ENCODE assay signal across 9 cellular contexts in the genomic region with DNA sequence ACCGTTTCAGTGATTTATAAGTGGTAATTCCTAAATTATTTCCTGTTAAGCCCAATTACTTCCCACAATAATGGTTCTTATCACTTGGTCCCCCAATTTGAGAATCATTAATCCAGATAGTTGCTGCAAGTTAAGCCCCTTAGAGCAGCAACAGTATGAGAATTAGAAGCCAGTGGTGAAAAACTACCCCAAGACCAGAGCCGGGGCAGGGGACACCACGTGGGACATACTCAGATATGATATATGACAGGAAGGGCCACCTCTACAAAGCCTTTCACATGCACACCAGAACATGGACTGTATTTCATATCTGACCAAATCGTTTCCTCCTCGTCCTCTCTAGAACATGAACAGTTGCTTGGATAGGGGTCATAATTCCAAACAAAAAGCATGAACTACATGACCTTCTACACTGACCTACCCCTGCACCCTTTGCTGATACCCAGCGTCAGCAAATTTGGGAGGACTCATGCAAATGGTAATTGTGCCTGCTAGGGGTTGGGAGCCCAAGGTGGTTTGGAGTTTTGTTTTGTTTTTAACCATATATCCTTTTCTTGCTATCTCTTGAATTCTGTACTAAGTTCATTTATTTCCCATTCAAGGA. TPM values are rescaled to one million over a fixed set of nuclear protein-coding genes. Genes with fewer than 3 reads are reported as not detected.
A peak's percentile ranks its signal among the peaks of the same experiment; 100 is the strongest.
DNase-seq lines count a peak whose midpoint lies in the region; ATAC-seq, FAIRE-seq and TF ChIP-seq lines count a peak whose summit lies in the region.
"Had no signal": no experiment of that assay in that cellular context is flagged by ENCODE, and none has a peak within 500 bp of the region (broad histone marks: within the 10 kb centered on the region; RNA-seq: fewer than 3 reads in every experiment).

No MANE protein-coding gene starts in this region.

- H3K4me1 Mint-ChIP-seq in endothelial cell (ENCODE audit: unreplicated experiment) (peaks cover 61% of the 10 kb centered on the region), neural progenitor cell (peaks cover 63% of the 10 kb centered on the region), T-helper 17 cell (peaks cover 19% of the 10 kb centered on the region)

- H3F3A ChIP-seq in neural progenitor cell (ENCODE audit: low read depth) = peaks cover 80% of the 10 kb centered on the region

- peaks cover 9% of the 10 kb centered on the region for H3K27me3 Mint-ChIP-seq in endothelial cell (ENCODE audit: unreplicated experiment)
- peaks cover 3% of the 10 kb centered on the region for H3K27me3 Mint-ChIP-seq in neural progenitor cell (ENCODE audit: insufficient read depth, low read depth)
- peaks cover 71% of the 10 kb centered on the region for H3K27me3 Mint-ChIP-seq in T-helper 17 cell

- peak overlapping the region; percentile 11 for H3K27ac Mint-ChIP-seq in endothelial cell (ENCODE audit: unreplicated experiment)
- peak overlapping the region; percentile 96 for H3K27ac Mint-ChIP-seq in neural progenitor cell
- H3K27ac Mint-ChIP-seq in T-helper 17 cell = no peak overlapping the region
- H3K27ac Mint-ChIP-seq: activated naive CD8-positive, alpha-beta T cell treated with anti-CD3 and anti-CD28 coated beads, Interleukin-2, amount 50 U/mL, for 24 hours had no signal

- H3K27me3 ChIP-seq in neural progenitor cell = no peaks in the 10 kb centered on the region

- 32% methylated on average over 6 of the region's 6 CpGs for WGBS in A549 (ENCODE audit: missing lambda C conversion rate)

- H4K20me1 ChIP-seq in neural progenitor cell (ENCODE audit: low read depth) = peaks cover 83% of the 10 kb centered on the region

- H2AFZ ChIP-seq in neural progenitor cell (replicated peaks) = no peak overlapping the region

- peaks cover 84% of the 10 kb centered on the region for H3K79me2 ChIP-seq in neural progenitor cell (ENCODE audit: low read depth)

- ATAC-seq in A549 = no peak
- ATAC-seq in GM21825 (IDR thresholded peaks at IDR 0.05; ENCODE audit: unreplicated experiment) = no peak
- ATAC-seq in T-helper 17 cell = no peak
- ATAC-seq in HG02763 (IDR thresholded peaks at IDR 0.05; ENCODE audit: unreplicated experiment) = no peak
- ATAC-seq: activated naive CD8-positive, alpha-beta T cell treated with anti-CD3 and anti-CD28 coated beads, Interleukin-2, amount 50 U/mL, for 24 hours had no signal

- H3K4me3 Mint-ChIP-seq in endothelial cell (ENCODE audit: unreplicated experiment) = peak overlapping the region; percentile 93
- peak overlapping the region; percentile 88 for H3K4me3 Mint-ChIP-seq in neural progenitor cell
- H3K4me3 Mint-ChIP-seq in T-helper 17 cell = no peak overlapping the region
- H3K4me3 Mint-ChIP-seq: activated naive CD8-positive, alpha-beta T cell treated with anti-CD3 and anti-CD28 coated beads, Interleukin-2, amount 50 U/mL, for 24 hours had no signal

- CTCF ChIA-PET in A549 (lab: Yijun Ruan, JAX) = interaction anchor here (1.0 to 3.0 kb wide), 13 partner anchors 14 to 874 kb away, joined by 3 to 30 read pairs (median 4); no protein-coding TSS in a partner anchor

- peak overlapping the region; percentile 92 for H3K4me3 ChIP-seq in A549
- peak overlapping the region; percentile 93 for H3K4me3 ChIP-seq in NB4 (ENCODE audit: low read depth, low read length)
- H3K4me3 ChIP-seq in neural progenitor cell = peak overlapping the region; percentile 87

- H3K9me3 ChIP-seq in A549 (no peaks in the 10 kb centered on the region), neural progenitor cell (ENCODE audit: low read depth) (no peaks in the 10 kb centered on the region), T-helper 17 cell (ENCODE audit: control insufficient read depth, low read length, poor library complexity, severe bottlenecking) (no peaks in the 10 kb centered on the region)

- H3K4me1 ChIP-seq in A549 (peaks cover 52% of the 10 kb centered on the region), neural progenitor cell (peaks cover 62% of the 10 kb centered on the region)

- TF ChIP-seq EP300 in A549 (IDR thresholded peaks at IDR 0.05) = no peak

- no peak for TF ChIP-seq RAD21 in A549 (conservative IDR thresholded peaks at IDR 0.05 in 1 of 2, IDR thresholded peaks at IDR 0.05 in 1 of 2)

- H3K27ac ChIP-seq in A549 (peak overlapping the region; percentile 95 to 97), neural progenitor cell (no peak overlapping the region)

- no peak overlapping the region for H3K9ac ChIP-seq in neural progenitor cell

- H3K4me2 ChIP-seq in A549 (peak overlapping the region; percentile 91), neural progenitor cell (peak overlapping the region; percentile 93)

- H3K9me3 Mint-ChIP-seq in endothelial cell (ENCODE audit: unreplicated experiment) (no peaks in the 10 kb centered on the region), neural progenitor cell (no peaks in the 10 kb centered on the region)
- H3K9me3 Mint-ChIP-seq: activated naive CD8-positive, alpha-beta T cell treated with anti-CD3 and anti-CD28 coated beads, Interleukin-2, amount 50 U/mL, for 24 hours had no signal

- TF ChIP-seq POLR2A in A549 (IDR thresholded peaks at IDR 0.05; ENCODE audit: low read length) (no peak), NB4 (IDR thresholded peaks at IDR 0.05; ENCODE audit: extremely low read depth, insufficient read length) (no peak)

- POLR2A ChIA-PET in A549 (lab: Yijun Ruan, JAX) = interaction anchor here (1.3 to 1.9 kb wide), 4 partner anchors 11 to 597 kb away, joined by 3 to 16 read pairs (median 6); no protein-coding TSS in a partner anchor

- DNase-seq in A549 (ENCODE audit: low read depth in 1 of 2, low spot score in 1 of 2) (no peak), NB4 (ENCODE audit: low read depth) (no peak), endothelial cell (ENCODE audit: low spot score) (no peak), neural progenitor cell (ENCODE audit: low spot score) (no peak), amygdala (lab: John Stamatoyannopoulos, UW) (no peak), T-helper 17 cell (no peak)
- DNase-seq: activated naive CD8-positive, alpha-beta T cell treated with anti-CD3 and anti-CD28 coated beads, Interleukin-2, amount 50 U/mL, for 24 hours had no signal

- peaks cover 58% of the 10 kb centered on the region for H3K36me3 Mint-ChIP-seq in endothelial cell (ENCODE audit: low read depth, unreplicated experiment)
- H3K36me3 Mint-ChIP-seq in neural progenitor cell = peaks cover 19% of the 10 kb centered on the region
- H3K36me3 Mint-ChIP-seq in T-helper 17 cell (ENCODE audit: low read depth) = peaks cover 6% of the 10 kb centered on the region

- TF ChIP-seq CTCF in A549 (IDR thresholded peaks at IDR 0.05) (no peak), NB4 (IDR thresholded peaks at IDR 0.05; ENCODE audit: low read depth, low read length) (no peak), endothelial cell (IDR thresholded peaks at IDR 0.05; ENCODE audit: unreplicated experiment) (no peak), neural progenitor cell (IDR thresholded peaks at IDR 0.05) (no peak)

- peak; percentile 23 for FAIRE-seq in A549 (lab: Jason Lieb, UNC)

- peaks cover 4% of the 10 kb centered on the region for H3K36me3 ChIP-seq in neural progenitor cell

TF ChIP-seq in A549, 52 proteins besides CTCF, POLR2A, EP300 and RAD21:
- TF ChIP-seq BHLHE40 (IDR thresholded peaks at IDR 0.05; ENCODE audit: low read depth, low read length) (no peak), POLR2AphosphoS2 (conservative IDR thresholded peaks at IDR 0.05; ENCODE audit: low read length) (0 out of 2 replicates have a peak, but pooled peaks have one; percentile 47), HEYL (CRISPR knock-in tag; IDR thresholded peaks at IDR 0.05) (no peak), MAFK (IDR thresholded peaks at IDR 0.05; ENCODE audit: partially characterized antibody) (peak; percentile 80)

RNA-seq across cellular contexts. Expression of gene JAG1, which starts 3.9 kb away (rescaled TPM):
- 90.0 and 141 TPM in 2 replicates for polyA plus RNA-seq in A549 (2011; rRNA removed)
- 34.0 and 43.4 TPM in 2 replicates for polyA plus RNA-seq in A549 (2012; cell fraction: cytosol; rRNA removed)
- polyA plus RNA-seq in A549 (2012; cell fraction: nucleus; rRNA removed) = 147 and 253 TPM in 2 replicates
- polyA plus RNA-seq in A549 (2017; fragmentation: RNase III; extraction: RNeasy Plus Mini Kit Qiagen cat#74134 plus additional on column Dnase treatment) = 75.7 to 80.9 TPM (median 80.8 TPM) in 3 replicates
- polyA minus RNA-seq in A549 (2011; rRNA and poly(A)+ RNA removed) = 334 and 370 TPM in 2 replicates
- total RNA-seq in endothelial cell (ENCODE audit: unreplicated experiment) = 172 TPM
- total RNA-seq in neural progenitor cell (ENCODE audit: low replicate concordance) = 121 and 129 TPM in 2 replicates
- 1 to 10 TPM; 4.3 to 4.6 TPM for total RNA-seq in T-helper 17 cell

Comparison
In these comparisons a context has a peak if more than half of its experiments do, and no peak if none do; other contexts are left out.
1. RNA of gene JAG1, which starts 3.9 kb away (total RNA-seq): 172 TPM in endothelial cell (single experiment) and 121 to 129 TPM in neural progenitor cell; 4.3 to 4.6 TPM in T-helper 17 cell; every median in the first group is over 10 times any median in the second.
2. Peak in every context shown above with its lines, with median percentiles within 50 percentile points of each other: H3K4me3 ChIP-seq.